Comparison of ENCODE assay signal across 16 cellular contexts in the genomic region with DNA sequence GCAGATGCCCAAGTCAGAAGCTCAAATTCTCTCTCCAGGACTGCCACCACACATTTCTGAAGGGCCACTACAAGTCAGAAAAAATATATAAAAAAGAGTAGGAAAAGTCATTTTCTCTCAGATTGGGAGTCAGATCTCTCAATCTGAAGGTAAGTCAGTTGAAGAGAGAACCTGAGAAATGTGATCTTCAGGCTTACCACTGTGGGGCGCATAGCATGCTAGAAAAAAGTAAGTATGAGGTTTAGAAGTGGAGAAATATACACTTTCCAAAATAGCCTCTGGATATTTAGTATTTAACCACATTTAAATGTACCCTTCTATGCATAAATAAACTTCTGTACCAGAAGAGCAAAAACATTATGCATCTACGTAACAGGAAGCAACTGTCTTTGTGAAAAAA.
A peak's percentile ranks its signal among the peaks of the same experiment; 100 is the strongest.
DNase-seq lines count a peak whose midpoint lies in the region; ATAC-seq, FAIRE-seq and TF ChIP-seq lines count a peak whose summit lies in the region.
"Had no signal": no experiment of that assay in that cellular context is flagged by ENCODE, and none has a peak within 500 bp of the region (broad histone marks: within the 10 kb centered on the region; RNA-seq: fewer than 3 reads in every experiment).

No MANE protein-coding gene starts in this region.

- DNase-seq in right lobe of liver (no peak), PC-3 (peak; percentile 56), epithelial cell of proximal tubule (ENCODE audit: low read depth) (no peak), ecto neural progenitor cell (ENCODE audit: low spot score) (no peak), NCI-H524 treated with DMSO at 0.1 percent for 48 hours (lab: John Stamatoyannopoulos, UW) (no peak), GM12892 (ENCODE audit: insufficient read length) (no peak)
- DNase-seq: activated CD4-positive, alpha-beta T cell treated with anti-CD3 and anti-CD28 coated beads, Interleukin-2, amount 50 U/mL, for 48 hours; activated T-cell treated with anti-CD3 and anti-CD28 coated beads, Interleukin-2, amount 50 U/mL, for 48 hours; heart left ventricle; mucosa of descending colon; NCI-H1930 had no signal

- 61% methylated on average over 2 of the region's 2 CpGs for whole genome bisulfite sequencing in liver
- WGBS in right lobe of liver (ENCODE audit: insufficient coverage, low coverage, low lambda C conversion rate, missing lambda C conversion rate), result 53% methylated on average over 2 of the region's 2 CpGs

- no peak overlapping the region for H3K9ac ChIP-seq in liver (ENCODE audit: low read depth in 1 of 2, low read length in 2 of 2)
- H3K9ac ChIP-seq in PC-3 (ENCODE audit: low read length), result no peak overlapping the region

- no peaks in the 10 kb centered on the region for H3K9me2 ChIP-seq in PC-3 (replicated peaks; ENCODE audit: low read length)

- H4K20me1 ChIP-seq in PC-3 (ENCODE audit: low read length), result no peaks in the 10 kb centered on the region

- peak; percentile 16 for TF ChIP-seq CTCF in liver (IDR thresholded peaks at IDR 0.05; ENCODE audit: low read depth, low read length, missing input control)
- peak in 2 of 4 donors; percentile 6 to 17 for TF ChIP-seq CTCF in right lobe of liver (IDR thresholded peaks at IDR 0.05)
- peak; percentile 81 for TF ChIP-seq CTCF in PC-3 (conservative IDR thresholded peaks at IDR 0.05; ENCODE audit: low read depth, low read length)
- peak; percentile 49 for TF ChIP-seq CTCF in epithelial cell of proximal tubule (conservative IDR thresholded peaks at IDR 0.05; ENCODE audit: low read depth, low read length)

- H3K27me3 ChIP-seq in liver (ENCODE audit: control insufficient read depth in 4 of 4, insufficient read depth in 4 of 4, low read length in 3 of 4), result peaks cover 0 to 3% (median 0%) of the 10 kb centered on the region in 4 donors
- H3K27me3 ChIP-seq in right lobe of liver, result no peaks in the 10 kb centered on the region
- no peaks in the 10 kb centered on the region for H3K27me3 ChIP-seq in PC-3 (ENCODE audit: low read length)
- H3K27me3 ChIP-seq: heart left ventricle had no signal

- no peak overlapping the region for H3K27ac ChIP-seq in liver (ENCODE audit: low read depth in 1 of 2, low read length in 2 of 2)
- no peak overlapping the region for H3K27ac ChIP-seq in right lobe of liver
- no peak overlapping the region for H3K27ac ChIP-seq in PC-3 (ENCODE audit: low read length)
- H3K27ac ChIP-seq: epithelial cell of prostate, heart left ventricle had no signal

- no peaks in the 10 kb centered on the region for H3K4me1 ChIP-seq in liver (ENCODE audit: control insufficient read depth in 4 of 4, insufficient read depth in 4 of 4, low read length in 3 of 4)
- H3K4me1 ChIP-seq in right lobe of liver, result no peaks in the 10 kb centered on the region
- no peaks in the 10 kb centered on the region for H3K4me1 ChIP-seq in PC-3 (ENCODE audit: insufficient read depth, low read length)
- H3K4me1 ChIP-seq: heart left ventricle had no signal

- POLR2A ChIA-PET in PC-3 (lab: Charles Lee; ENCODE audit: unreplicated experiment), result no interaction called here

- CTCF ChIA-PET in PC-3 (lab: Charles Lee), result no interaction called here

- TF ChIP-seq POLR2A in right lobe of liver (IDR thresholded peaks at IDR 0.05) (no peak), GM12892 (IDR thresholded peaks at IDR 0.05; ENCODE audit: low read depth, low read length) (no peak)

- H3K4me2 ChIP-seq in PC-3 (ENCODE audit: low read length), result no peak overlapping the region

- H3F3A ChIP-seq in PC-3 (ENCODE audit: low read length, unreplicated experiment), result no peaks in the 10 kb centered on the region

- no peaks in the 10 kb centered on the region for H3K79me2 ChIP-seq in PC-3 (ENCODE audit: low read length)

- peak; percentile 25 to 63 for TF ChIP-seq RAD21 in liver (IDR thresholded peaks at IDR 0.05)

- FAIRE-seq in GM12892 (lab: Jason Lieb, UNC), result no peak
- FAIRE-seq: G401.6, keratinocyte had no signal

- H3K9me3 ChIP-seq in liver (ENCODE audit: control insufficient read depth in 4 of 4, low read length in 3 of 4) (no peaks in the 10 kb centered on the region), right lobe of liver (no peaks in the 10 kb centered on the region), PC-3 (ENCODE audit: low read length) (no peaks in the 10 kb centered on the region)
- H3K9me3 ChIP-seq: heart left ventricle had no signal

- no peak overlapping the region for H2AFZ ChIP-seq in PC-3 (ENCODE audit: low read length)

- no peak for ATAC-seq in right lobe of liver
- peak; percentile 48; the same call in 1 of the 2 replicates for ATAC-seq in PC-3
- no peak for ATAC-seq in HG02610 (IDR thresholded peaks at IDR 0.05; ENCODE audit: unreplicated experiment)
- ATAC-seq: heart left ventricle, mucosa of descending colon had no signal

- H3K36me3 ChIP-seq in liver (ENCODE audit: control insufficient read depth in 4 of 4, insufficient read depth in 3 of 4, low read depth in 1 of 4, low read length in 3 of 4) (no peaks in the 10 kb centered on the region), right lobe of liver (no peaks in the 10 kb centered on the region), PC-3 (ENCODE audit: low read depth, low read length) (no peaks in the 10 kb centered on the region)
- H3K36me3 ChIP-seq: heart left ventricle had no signal

- BruUV-seq in PC-3 (replicated peaks; lab: Mats Ljungman, UMichigan), result no TSS peak

- intact Hi-C loops in right lobe of liver (cut with DNase I), result no loop called here
- intact Hi-C loops in PC-3 (cut with micrococcal nuclease), result loop anchor here (2.0 kb wide), 1 partner anchor 774 kb away; no protein-coding TSS in a partner anchor

- H3K4me3 ChIP-seq in liver (ENCODE audit: low read depth in 1 of 3, low read length in 3 of 3) (no peak overlapping the region), right lobe of liver (no peak overlapping the region), PC-3 (ENCODE audit: low read length) (no peak overlapping the region), epithelial cell of proximal tubule (ENCODE audit: low read depth, low read length) (no peak overlapping the region)
- H3K4me3 ChIP-seq: heart left ventricle, mucosa of descending colon had no signal

TF ChIP-seq in liver, 16 proteins besides CTCF, POLR2A, EP300 and RAD21:
- TF ChIP-seq, protein P1, sequence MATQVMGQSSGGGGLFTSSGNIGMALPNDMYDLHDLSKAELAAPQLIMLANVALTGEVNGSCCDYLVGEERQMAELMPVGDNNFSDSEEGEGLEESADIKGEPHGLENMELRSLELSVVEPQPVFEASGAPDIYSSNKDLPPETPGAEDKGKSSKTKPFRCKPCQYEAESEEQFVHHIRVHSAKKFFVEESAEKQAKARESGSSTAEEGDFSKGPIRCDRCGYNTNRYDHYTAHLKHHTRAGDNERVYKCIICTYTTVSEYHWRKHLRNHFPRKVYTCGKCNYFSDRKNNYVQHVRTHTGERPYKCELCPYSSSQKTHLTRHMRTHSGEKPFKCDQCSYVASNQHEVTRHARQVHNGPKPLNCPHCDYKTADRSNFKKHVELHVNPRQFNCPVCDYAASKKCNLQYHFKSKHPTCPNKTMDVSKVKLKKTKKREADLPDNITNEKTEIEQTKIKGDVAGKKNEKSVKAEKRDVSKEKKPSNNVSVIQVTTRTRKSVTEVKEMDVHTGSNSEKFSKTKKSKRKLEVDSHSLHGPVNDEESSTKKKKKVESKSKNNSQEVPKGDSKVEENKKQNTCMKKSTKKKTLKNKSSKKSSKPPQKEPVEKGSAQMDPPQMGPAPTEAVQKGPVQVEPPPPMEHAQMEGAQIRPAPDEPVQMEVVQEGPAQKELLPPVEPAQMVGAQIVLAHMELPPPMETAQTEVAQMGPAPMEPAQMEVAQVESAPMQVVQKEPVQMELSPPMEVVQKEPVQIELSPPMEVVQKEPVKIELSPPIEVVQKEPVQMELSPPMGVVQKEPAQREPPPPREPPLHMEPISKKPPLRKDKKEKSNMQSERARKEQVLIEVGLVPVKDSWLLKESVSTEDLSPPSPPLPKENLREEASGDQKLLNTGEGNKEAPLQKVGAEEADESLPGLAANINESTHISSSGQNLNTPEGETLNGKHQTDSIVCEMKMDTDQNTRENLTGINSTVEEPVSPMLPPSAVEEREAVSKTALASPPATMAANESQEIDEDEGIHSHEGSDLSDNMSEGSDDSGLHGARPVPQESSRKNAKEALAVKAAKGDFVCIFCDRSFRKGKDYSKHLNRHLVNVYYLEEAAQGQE (IDR thresholded peaks at IDR 0.05), result no peak
TF ChIP-seq in liver: peak in this region for 0.
